In the genomic region with DNA sequence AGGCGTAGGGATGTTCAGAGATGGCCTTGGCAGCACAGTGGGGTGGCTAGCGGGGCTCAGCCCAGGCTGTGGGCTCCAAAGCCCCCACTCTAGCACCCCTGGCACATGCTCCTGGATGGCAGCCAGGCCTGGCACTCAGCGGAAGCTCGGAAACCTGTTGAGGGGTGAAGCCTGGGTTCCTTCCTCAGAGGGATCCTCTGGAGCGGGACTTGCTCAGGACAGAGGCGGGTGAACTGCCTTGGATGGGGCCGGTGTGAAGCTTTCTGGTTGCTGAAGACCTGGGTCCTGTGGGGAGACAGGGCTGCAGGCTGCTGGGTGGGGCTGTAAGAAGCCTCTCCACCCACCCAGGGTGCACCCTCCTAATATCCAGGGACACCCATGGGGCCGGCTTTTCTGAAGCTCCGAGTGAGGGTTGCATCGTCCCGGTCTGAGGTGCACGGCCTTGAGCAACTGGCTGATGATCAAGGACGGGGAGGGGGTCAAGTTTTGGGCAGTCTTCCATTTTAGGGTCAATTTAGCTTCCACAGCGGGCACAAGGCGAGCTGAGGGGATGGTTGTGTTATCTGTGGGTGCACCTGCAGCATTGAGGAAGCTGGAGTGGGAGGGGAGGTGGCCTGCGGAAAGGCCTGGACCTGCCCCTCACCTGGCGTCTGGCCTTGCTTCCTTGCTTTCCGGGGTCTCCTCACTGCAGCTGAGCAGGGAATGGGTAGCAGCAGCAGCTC, we compare ENCODE assay signal across 23 cellular contexts. TPM values are rescaled to one million over a fixed set of nuclear protein-coding genes. Genes with fewer than 3 reads are reported as not detected.
DNase-seq lines count a peak whose midpoint lies in the region; ATAC-seq, FAIRE-seq and TF ChIP-seq lines count a peak whose summit lies in the region.
"Had no signal": no experiment of that assay in that cellular context is flagged by ENCODE, and none has a peak within 500 bp of the region (broad histone marks: within the 10 kb centered on the region; RNA-seq: fewer than 3 reads in every experiment).

No MANE protein-coding gene starts in this region.

- no peak overlapping the region for H2BK5ac ChIP-seq in trophoblast cell (ENCODE audit: low read depth, low read length, poor library complexity)

- H3K27ac Mint-ChIP-seq in GM23338 = no peak overlapping the region
- H3K27ac Mint-ChIP-seq: H9 had no signal

- H3K4me1 Mint-ChIP-seq in GM23338 = peaks cover 20% of the 10 kb centered on the region; the same call in 2 of the 3 replicates

- peaks cover 2% of the 10 kb centered on the region for H3K79me1 ChIP-seq in trophoblast cell (ENCODE audit: low read length)

- peaks cover 70% of the 10 kb centered on the region for H3K4me1 ChIP-seq in BLaER1
- peaks cover 20 to 27% of the 10 kb centered on the region in 2 experiments for H3K4me1 ChIP-seq in trophoblast cell (ENCODE audit: control insufficient read depth in 1 of 2, insufficient read depth in 2 of 2, low read length in 2 of 2)
- peaks cover 9% of the 10 kb centered on the region; the same call in 1 of the 2 replicates for H3K4me1 ChIP-seq in GM23338 (ENCODE audit: insufficient read depth)

- H2BK120ac ChIP-seq in trophoblast cell (ENCODE audit: insufficient read depth, low read length, poor library complexity) = no peak overlapping the region

- peak overlapping the region; percentile 26 for H4K91ac ChIP-seq in trophoblast cell (ENCODE audit: low read depth, low read length)

- H3K9me3 ChIP-seq in BLaER1 (no peaks in the 10 kb centered on the region), trophoblast cell (ENCODE audit: insufficient read depth, low read depth, low read length) (peaks cover 5% of the 10 kb centered on the region)

- H3K27me3 Mint-ChIP-seq in GM23338 (ENCODE audit: insufficient read depth, low read depth, poor library complexity) = peaks cover 14% of the 10 kb centered on the region

- H3K36me3 Mint-ChIP-seq in GM23338 (ENCODE audit: low read depth) = no peaks in the 10 kb centered on the region

- H3K79me2 ChIP-seq in trophoblast cell (ENCODE audit: control insufficient read depth, insufficient read depth, low read length, poor library complexity) = no peaks in the 10 kb centered on the region
- no peaks in the 10 kb centered on the region for H3K79me2 ChIP-seq in GM23338 (replicated peaks; ENCODE audit: insufficient read depth)

- no peak overlapping the region for H3K18ac ChIP-seq in trophoblast cell (ENCODE audit: low read length)

- no peaks in the 10 kb centered on the region for H3K27me3 ChIP-seq in BLaER1
- H3K27me3 ChIP-seq in trophoblast cell (ENCODE audit: insufficient read depth, low read length) = no peaks in the 10 kb centered on the region
- no peaks in the 10 kb centered on the region for H3K27me3 ChIP-seq in GM23338 (ENCODE audit: insufficient read depth)

- no peak overlapping the region for H4K12ac ChIP-seq in trophoblast cell (ENCODE audit: low read depth, low read length)

- no CpG with 5 or more reads among the region's 18 CpGs for WGBS in trophoblast cell (ENCODE audit: extremely low coverage, insufficient coverage, insufficient read length)

- H3K9me3 Mint-ChIP-seq in GM23338 = no peaks in the 10 kb centered on the region
- H3K9me3 Mint-ChIP-seq: H9 had no signal

- no peak overlapping the region for H3K4me3 ChIP-seq in BLaER1
- H3K4me3 ChIP-seq in trophoblast cell (ENCODE audit: low read depth, low read length) = no peak overlapping the region
- H3K4me3 ChIP-seq in GM23338 = no peak overlapping the region

- ATAC-seq in GM21526 (IDR thresholded peaks at IDR 0.05; ENCODE audit: low FRiP score, unreplicated experiment) (no peak), GM23338 (no peak)
- ATAC-seq: PC-3 had no signal

- H4K20me1 ChIP-seq in BLaER1 (no peaks in the 10 kb centered on the region), GM23338 (replicated peaks; ENCODE audit: insufficient read depth) (no peaks in the 10 kb centered on the region)

- H3K23ac ChIP-seq in trophoblast cell (ENCODE audit: low read length) = no peak overlapping the region

- H3F3A ChIP-seq in GM23338 (replicated peaks; ENCODE audit: low read depth) = no peaks in the 10 kb centered on the region

- no peak for FAIRE-seq in frontal cortex (lab: Jason Lieb, UNC)
- FAIRE-seq: D721Med, GM12892, HTR-8/SVneo had no signal

- H3K36me3 ChIP-seq in BLaER1 (no peaks in the 10 kb centered on the region), trophoblast cell (ENCODE audit: control insufficient read depth in 1 of 2, insufficient read depth in 2 of 2, low read length in 2 of 2) (no peaks in the 10 kb centered on the region), GM23338 (ENCODE audit: insufficient read depth) (no peaks in the 10 kb centered on the region)

- H3K14ac ChIP-seq in trophoblast cell (ENCODE audit: low read length) = no peak overlapping the region

- no peak for TF ChIP-seq CTCF in GM23338 (conservative IDR thresholded peaks at IDR 0.05; ENCODE audit: low read depth in 2 of 2)

- no peaks in the 10 kb centered on the region for H3K9me2 ChIP-seq in GM23338 (ENCODE audit: insufficient read depth)

- H3K4me3 Mint-ChIP-seq in GM23338 = no peak overlapping the region
- H3K4me3 Mint-ChIP-seq: H9 had no signal

- no peak overlapping the region for H3K9ac ChIP-seq in BLaER1
- H3K9ac ChIP-seq in trophoblast cell (ENCODE audit: low read length) = no peak overlapping the region

- no peak overlapping the region for H2BK12ac ChIP-seq in trophoblast cell (ENCODE audit: low read length)

- no peak overlapping the region for H2AK5ac ChIP-seq in trophoblast cell (ENCODE audit: low read length)

- H3K4ac ChIP-seq in trophoblast cell (ENCODE audit: low read depth, low read length) = no peak overlapping the region

- H3K27ac ChIP-seq in BLaER1 = 0 out of 2 replicates have a peak overlapping the region, but pooled peaks have one; percentile 13
- no peak overlapping the region for H3K27ac ChIP-seq in trophoblast cell (ENCODE audit: low read depth, low read length)
- H3K27ac ChIP-seq in GM23338 (ENCODE audit: low read depth) = no peak overlapping the region

- DNase-seq in activated CD4-positive, CD25-positive, alpha-beta regulatory T cell treated with anti-CD3 and anti-CD28 coated beads, Interleukin-2, amount 50 U/mL, for 72 hours = peak; percentile 15
- DNase-seq in activated CD4-positive, CD25-positive, alpha-beta regulatory T cell (lab: John Stamatoyannopoulos, UW) = no peak
- DNase-seq in frontal cortex (ENCODE audit: low spot score in 2 of 2) = peak; percentile 2 to 5
- no peak for DNase-seq in trophoblast cell
- DNase-seq in LoVo (ENCODE audit: low spot score) = no peak
- no peak for DNase-seq in GM23338 (ENCODE audit: low spot score)
- DNase-seq: H9, IMR-90, NCI-H1048, NCI-H1436, NCI-H1930, NCI-H526, PC-3, RPMI8226, SIG-M5 had no signal

- H4K8ac ChIP-seq in trophoblast cell (ENCODE audit: low read depth, low read length) = no peak overlapping the region

- H3K4me2 ChIP-seq in BLaER1 = peak overlapping the region; percentile 55
- no peak overlapping the region for H3K4me2 ChIP-seq in trophoblast cell (ENCODE audit: low read length)
- H3K4me2 ChIP-seq in GM23338 = no peak overlapping the region

- H2AFZ ChIP-seq in trophoblast cell (ENCODE audit: insufficient read depth, low read length, poor library complexity) (no peak overlapping the region), GM23338 (no peak overlapping the region)

RNA-seq across cellular contexts. Expression of a gene that starts 5.2 kb away (rescaled TPM):
- total RNA-seq in frontal cortex = not detected
- polyA plus RNA-seq in trophoblast cell (2013) = 0.06 TPM in 1 of 2 replicates, not detected in the other
- not detected in 2 replicates for total RNA-seq in GM23338 (2014; rRNA removed; shearing (Covaris generic))
- polyA plus RNA-seq in GM23338 (2016; fragmentation: Nextera tagmentation; extraction: Ambion mirVana) = not detected in 2 replicates
- total RNA-seq: A172, H9, IMR-90, MCF 10A, PC-3 had no signal
- polyA plus RNA-seq: BJ, IMR-90 had no signal

RNA-seq across cellular contexts. Expression of a gene that starts 8.4 kb away (rescaled TPM):
- not detected for total RNA-seq in frontal cortex
- not detected in 2 replicates for polyA plus RNA-seq in trophoblast cell (2013)
- not detected in 2 replicates for total RNA-seq in GM23338 (2014; rRNA removed; shearing (Covaris generic))
- not detected in 2 replicates for polyA plus RNA-seq in GM23338 (2016; fragmentation: Nextera tagmentation; extraction: Ambion mirVana)
- total RNA-seq: A172, H9, IMR-90, MCF 10A, PC-3 had no signal
- polyA plus RNA-seq: BJ, IMR-90 had no signal

Comparison
In these comparisons a context has a peak if more than half of its experiments do, and no peak if none do; other contexts are left out.
1. DNase-seq: peak in activated CD4-positive, CD25-positive, alpha-beta regulatory T cell treated with anti-CD3 and anti-CD28 coated beads, Interleukin-2, amount 50 U/mL, for 72 hours (single experiment) and frontal cortex (2 of 2); none in activated CD4-positive, CD25-positive, alpha-beta regulatory T cell (0 of 4), trophoblast cell (0 of 2), LoVo (single experiment) and GM23338 (single experiment).